12 cellular contexts compared by ENCODE assay signal in the genomic region with DNA sequence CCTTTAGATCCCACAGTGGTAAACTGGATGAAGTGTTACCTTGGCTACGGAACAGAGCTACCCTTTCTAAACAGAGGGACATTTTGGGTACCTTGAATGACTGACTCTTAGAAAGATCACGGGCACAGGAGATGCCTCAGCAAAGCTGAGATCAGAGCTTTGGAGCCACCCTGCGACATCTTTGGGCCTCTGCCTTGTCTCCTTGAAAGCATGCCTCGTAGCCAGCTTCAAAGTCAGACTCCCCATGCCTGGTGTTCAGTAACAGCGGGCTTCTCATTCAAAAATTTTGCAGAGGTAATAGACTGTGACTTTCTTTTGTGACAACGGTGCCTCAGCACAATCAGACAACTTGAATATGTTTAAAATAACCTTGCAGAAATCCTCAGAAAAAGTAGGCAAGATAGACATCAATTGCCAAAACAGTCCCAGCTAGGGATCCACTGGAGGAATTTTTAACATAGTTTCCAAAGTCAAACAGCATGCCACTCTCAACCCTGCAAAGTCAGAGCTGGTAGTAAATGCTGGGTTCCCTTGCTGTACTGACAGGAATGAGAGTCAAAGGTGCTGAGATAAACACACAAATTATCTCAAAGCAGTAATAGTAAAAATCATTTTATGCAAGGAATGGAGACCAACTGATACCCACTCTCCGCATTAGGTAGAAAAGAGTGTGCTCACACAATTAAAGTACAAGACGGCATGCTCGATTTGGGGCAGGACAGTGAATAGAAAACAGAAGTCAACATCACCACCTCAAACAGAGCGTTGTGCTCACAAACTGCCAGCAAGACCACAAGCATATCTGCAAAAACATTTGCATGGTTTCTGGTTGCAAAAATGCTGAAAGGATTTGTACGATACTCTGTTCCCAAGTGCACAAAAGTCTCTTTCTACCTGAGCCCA.
A peak's percentile ranks its signal among the peaks of the same experiment; 100 is the strongest.
DNase-seq lines count a peak whose midpoint lies in the region; ATAC-seq, FAIRE-seq and TF ChIP-seq lines count a peak whose summit lies in the region.
"Had no signal": no experiment of that assay in that cellular context is flagged by ENCODE, and none has a peak within 500 bp of the region (broad histone marks: within the 10 kb centered on the region; RNA-seq: fewer than 3 reads in every experiment).

No MANE protein-coding gene starts in this region.

- peak; percentile 74 for FAIRE-seq in GM12892 (lab: Jason Lieb, UNC)

- no peak overlapping the region for H3K4me2 ChIP-seq in hepatocyte

- 0 out of 2 replicates have a peak, but pooled peaks have one; percentile 27 for TF ChIP-seq POLR2A in GM12892 (IDR thresholded peaks at IDR 0.05; ENCODE audit: low read depth, low read length)

- ATAC-seq in HG03175 (IDR thresholded peaks at IDR 0.05; ENCODE audit: unreplicated experiment) (peak; percentile 61), HG03139 (IDR thresholded peaks at IDR 0.05; ENCODE audit: unreplicated experiment) (no peak)

- no peaks in the 10 kb centered on the region for H3K27me3 ChIP-seq in dorsolateral prefrontal cortex
- H3K27me3 ChIP-seq in hepatocyte: no peaks in the 10 kb centered on the region
- H3K27me3 ChIP-seq: cardiac muscle cell had no signal

- H3K4me3 ChIP-seq in dorsolateral prefrontal cortex (no peak overlapping the region), hepatocyte (no peak overlapping the region)
- H3K4me3 ChIP-seq: cardiac muscle cell, thoracic aorta had no signal

- H3K27ac ChIP-seq in dorsolateral prefrontal cortex (peak overlapping the region; percentile 23 to 99 (median 91)), hepatocyte (no peak overlapping the region)
- H3K27ac ChIP-seq: cardiac muscle cell, thoracic aorta had no signal

- no peaks in the 10 kb centered on the region for H3K9me2 ChIP-seq in hepatocyte (replicated peaks; ENCODE audit: insufficient read depth)

- in situ Hi-C loops in ACHN (cut with HindIII; ENCODE audit: low pct_ligation_motif_present, low pct_unique_long_range_greater_than_20kb, low sequenced_read_pairs): no loop called here

- H3K9me3 ChIP-seq in hepatocyte (ENCODE audit: low read depth): no peaks in the 10 kb centered on the region
- H3K9me3 ChIP-seq: thoracic aorta had no signal

- H4K20me1 ChIP-seq in hepatocyte (ENCODE audit: insufficient read depth, poor library complexity, severe bottlenecking): no peaks in the 10 kb centered on the region

- WGBS in hepatocyte (ENCODE audit: low lambda C conversion rate, missing lambda C conversion rate): 87% methylated on average over 11 of the region's 11 CpGs

- peak in 46 of 56 donors; percentile 8 to 68 (median 34) for TF ChIP-seq CTCF in dorsolateral prefrontal cortex (IDR thresholded peaks at IDR 0.05 in 54 of 56, conservative IDR thresholded peaks at IDR 0.05 in 2 of 56; ENCODE audit: low read depth in 1 of 56, partially characterized antibody in 56 of 56)
- no peak for TF ChIP-seq CTCF in hepatocyte (IDR thresholded peaks at IDR 0.05; ENCODE audit: poor library complexity)

- H2AFZ ChIP-seq in hepatocyte: no peak overlapping the region

- no peaks in the 10 kb centered on the region for H3K36me3 ChIP-seq in hepatocyte (replicated peaks; ENCODE audit: insufficient read depth, low read depth)
- H3K36me3 ChIP-seq: cardiac muscle cell, thoracic aorta had no signal

- intact Hi-C loops in dorsolateral prefrontal cortex (cut with DNase I): loop anchor here in 1 of 2 donors (5.0 to 10.0 kb wide), 2 partner anchors 113 to 306 kb away; a partner anchor contains a TSS

- H3K79me2 ChIP-seq in hepatocyte: peaks cover 77% of the 10 kb centered on the region

- DNase-seq in GM12892 (ENCODE audit: insufficient read length) (no peak), dorsolateral prefrontal cortex (peak in 7 of 10 donors; percentile 42 to 68 (median 61)), putamen (ENCODE audit: low spot score) (peak; percentile 68), hepatocyte (ENCODE audit: low spot score) (no peak), T1000 (lab: John Stamatoyannopoulos, UW) (no peak), ACHN (no peak)
- DNase-seq: activated CD4-positive, CD25-positive, alpha-beta regulatory T cell; islet precursor cell had no signal

- peaks cover 6% of the 10 kb centered on the region for H3K4me1 ChIP-seq in hepatocyte (ENCODE audit: insufficient read depth)

Comparison
In these comparisons a context has a peak if more than half of its experiments do, and no peak if none do; other contexts are left out.
1. DNase-seq: peak in dorsolateral prefrontal cortex (7 of 10) and putamen (single experiment); none in GM12892 (single experiment), hepatocyte (single experiment), T1000 (single experiment) and ACHN (single experiment).